Comparison of ENCODE assay signal across 8 cellular contexts in the genomic region with DNA sequence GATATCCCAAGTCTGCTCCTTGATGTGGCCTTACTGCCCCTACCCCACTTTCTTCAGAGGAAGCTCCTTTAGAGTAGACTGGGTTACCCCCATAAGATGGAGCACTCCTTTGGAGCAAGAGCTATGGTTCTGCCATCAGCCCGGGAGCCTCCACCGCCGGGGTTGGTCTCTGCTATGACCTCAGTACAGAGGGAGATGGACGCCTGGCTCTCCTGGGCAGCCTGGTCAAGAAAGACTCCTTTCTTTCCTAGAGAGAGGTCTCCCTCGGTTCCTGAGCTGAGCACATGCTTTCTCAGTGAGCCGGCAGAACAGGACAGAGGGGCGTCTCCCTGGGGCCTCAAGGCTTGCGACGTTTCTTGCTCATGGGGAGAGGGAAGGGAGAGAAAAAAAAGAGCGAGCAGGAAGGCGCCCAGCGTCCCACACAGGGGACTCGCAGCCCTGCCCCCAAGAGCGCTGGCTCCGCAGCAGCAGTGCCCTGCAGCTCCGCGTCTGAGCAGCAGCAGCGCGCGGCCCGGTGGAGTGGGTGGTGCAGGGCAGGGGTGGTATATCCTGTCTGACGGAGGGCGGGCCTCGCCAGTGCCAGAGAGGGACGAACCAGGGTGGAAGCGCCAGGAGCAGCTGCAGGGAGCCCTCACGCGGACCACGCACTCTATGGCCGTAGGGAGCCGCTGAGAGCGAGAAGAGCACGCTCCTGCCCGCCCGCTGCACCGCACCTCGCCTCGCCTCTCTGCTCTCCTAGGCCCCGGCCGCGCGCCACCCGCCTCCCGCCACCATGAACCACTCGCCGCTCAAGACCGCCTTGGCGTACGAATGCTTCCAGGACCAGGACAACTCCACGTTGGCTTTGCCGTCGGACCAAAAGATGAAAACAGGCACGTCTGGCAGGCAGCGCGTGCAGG. TPM values are rescaled to one million over a fixed set of nuclear protein-coding genes. Genes with fewer than 3 reads are reported as not detected.
DNase-seq lines count a peak whose midpoint lies in the region; ATAC-seq and TF ChIP-seq lines count a peak whose summit lies in the region.

TSS of gene PKP1 (plus strand) at position 576 of the 899 bp plus-strand sequence. CDS start at position 773, 197 bp downstream.

- H3K4me1 ChIP-seq in PC-9 (replicated peaks; ENCODE audit: insufficient read depth) = peaks cover 15% of the 10 kb centered on the region
- H3K4me1 ChIP-seq in esophagus (ENCODE audit: control insufficient read depth in 2 of 2, insufficient read depth in 2 of 2, low read length in 1 of 2) = peaks cover 0 to 17% of the 10 kb centered on the region in 2 donors
- H3K4me1 ChIP-seq in osteoblast (ENCODE audit: insufficient read depth, low read length) = peaks cover 6% of the 10 kb centered on the region

- no TSS peak for BruUV-seq in PC-9 (replicated peaks; lab: Mats Ljungman, UMichigan)

- H3K4me3 ChIP-seq in BJ (ENCODE audit: low read depth, low read length) (peak within 1 kb of the TSS; percentile 22), PC-9 (no peak within 1 kb of the TSS; the same call in 1 of the 2 replicates), esophagus (ENCODE audit: low read depth in 1 of 2, low read length in 2 of 2) (peak within 1 kb of the TSS; percentile 58 to 98), osteoblast (ENCODE audit: insufficient read depth, low read length) (peak within 1 kb of the TSS; percentile 63)

- H2AFZ ChIP-seq in PC-9 (peak within 1 kb of the TSS; percentile 60; the same call in 1 of the 2 replicates), osteoblast (ENCODE audit: low read length) (peak within 1 kb of the TSS; percentile 90)

- POLR2A ChIA-PET in BJ (lab: Charles Lee) = interaction anchor here (0.7 kb wide), 1 partner anchor 96 kb away, joined by 3 read pairs; no protein-coding TSS in a partner anchor
- POLR2A ChIA-PET in PC-9 (lab: Charles Lee; ENCODE audit: unreplicated experiment) = interaction anchor here (0.5 to 0.6 kb wide), 2 partner anchors 25 to 213 kb away, joined by 3 to 4 read pairs; no protein-coding TSS in a partner anchor

- H4K20me1 ChIP-seq in PC-9 (ENCODE audit: insufficient read depth) (no peaks in the 10 kb centered on the region), osteoblast (ENCODE audit: insufficient read depth, low read length) (no peaks in the 10 kb centered on the region)

- TF ChIP-seq CTCF in BJ (IDR thresholded peaks at IDR 0.05; ENCODE audit: insufficient read depth, low read depth, low read length) (no peak), PC-9 (conservative IDR thresholded peaks at IDR 0.05) (no peak), osteoblast (IDR thresholded peaks at IDR 0.05; ENCODE audit: extremely low read depth, low read depth, low read length) (no peak)

- CTCF ChIA-PET in BJ (lab: Yijun Ruan, JAX) (interaction anchor here (1.1 kb wide), 1 partner anchor 29 kb away, joined by 3 read pairs; no protein-coding TSS in a partner anchor), PC-9 (lab: Charles Lee) (interaction anchor here (0.7 kb wide), 1 partner anchor 554 kb away, joined by 8 read pairs; no protein-coding TSS in a partner anchor)

- no peaks in the 10 kb centered on the region for H3K9me2 ChIP-seq in PC-9 (ENCODE audit: insufficient read depth)

- WGBS in esophagus, 2 donors = 3% methylated on average over 54 to 55 of the region's 55 CpGs

- 0 out of 2 replicates have a peak, but pooled peaks cover 4% of the 10 kb centered on the region for H3F3A ChIP-seq in PC-9 (ENCODE audit: insufficient read depth, low read depth)

- ATAC-seq in HG02678 (IDR thresholded peaks at IDR 0.05; ENCODE audit: unreplicated experiment) = no peak

- H3K4me2 ChIP-seq in PC-9 = peak within 1 kb of the TSS; percentile 50
- peak within 1 kb of the TSS; percentile 84 for H3K4me2 ChIP-seq in osteoblast (ENCODE audit: insufficient read depth, low read length)

- H3K36me3 ChIP-seq in BJ (ENCODE audit: control insufficient read depth, insufficient read depth, low read length) (no peaks in the 10 kb centered on the region), PC-9 (ENCODE audit: low read depth) (no peaks in the 10 kb centered on the region), esophagus (ENCODE audit: control insufficient read depth in 2 of 2, insufficient read depth in 2 of 2, low read length in 1 of 2) (peaks cover 0 to 5% of the 10 kb centered on the region in 2 donors), osteoblast (ENCODE audit: insufficient read depth, low read length) (no peaks in the 10 kb centered on the region)

- no peaks in the 10 kb centered on the region for H3K79me2 ChIP-seq in PC-9 (ENCODE audit: low read depth)
- H3K79me2 ChIP-seq in osteoblast (ENCODE audit: insufficient read depth, low read length) = no peaks in the 10 kb centered on the region

- no peak for DNase-seq in BJ (ENCODE audit: low read depth)
- DNase-seq in PC-9 = peak in 1 of 2 experiments; percentile 74
- peak; percentile 91 for DNase-seq in osteoblast (ENCODE audit: insufficient read length, low spot score, missing footprints)
- no peak for DNase-seq in pons (ENCODE audit: low spot score)
- no peak for DNase-seq in NCI-H1694 treated with DMSO at 0.1 percent for 48 hours (lab: John Stamatoyannopoulos, UW)
- DNase-seq in NCI-H345 (lab: John Stamatoyannopoulos, UW) = no peak

- H3K9me3 ChIP-seq in PC-9 (ENCODE audit: insufficient read depth, low read depth) (no peaks in the 10 kb centered on the region), esophagus (ENCODE audit: control insufficient read depth in 2 of 2, insufficient read depth in 1 of 2, low read depth in 1 of 2, low read length in 1 of 2) (no peaks in the 10 kb centered on the region), osteoblast (ENCODE audit: low read depth, low read length) (no peaks in the 10 kb centered on the region)

- H3K27ac ChIP-seq in PC-9 = no peak within 1 kb of the TSS
- peak within 1 kb of the TSS; percentile 91 to 96 for H3K27ac ChIP-seq in esophagus (ENCODE audit: low read depth in 2 of 2, low read length in 1 of 2)
- no peak within 1 kb of the TSS for H3K27ac ChIP-seq in osteoblast (ENCODE audit: low read depth, low read length)

- H3K27me3 ChIP-seq in BJ (ENCODE audit: control insufficient read depth, insufficient read depth, low read length) (peaks cover 8% of the 10 kb centered on the region; the same call in 1 of the 2 replicates), PC-9 (ENCODE audit: insufficient read depth, low read depth) (no peaks in the 10 kb centered on the region), esophagus (ENCODE audit: control insufficient read depth in 1 of 2, insufficient read depth in 2 of 2, low read length in 2 of 2) (no peaks in the 10 kb centered on the region), osteoblast (ENCODE audit: insufficient read depth, low read length) (no peaks in the 10 kb centered on the region)

- intact Hi-C loops in PC-9 (cut with micrococcal nuclease; ENCODE audit: unreplicated experiment) = no loop called here

RNA-seq across cellular contexts. Expression of gene PKP1, which starts in this region (rescaled TPM):
- polyA plus RNA-seq in BJ (2011; rRNA removed) = 0.05 TPM in 2 replicates
- polyA minus RNA-seq in BJ (2011; rRNA and poly(A)+ RNA removed) = 0.05 TPM in 1 of 2 replicates, not detected in the other
- 0.94 and 1.1 TPM in 2 replicates for total RNA-seq in PC-9 (2021)
- polyA plus RNA-seq in esophagus = 100 to 1,000 TPM; 124 to 282 TPM
- under 0.01 TPM in 2 replicates for total RNA-seq in osteoblast

Comparison
In these comparisons a context has a peak if more than half of its experiments do, and no peak if none do; other contexts are left out.
1. RNA of gene PKP1 (polyA plus RNA-seq): 124 to 282 TPM in esophagus; 0.05 TPM in BJ; every median in the first group is over 100 times any median in the second.
2. Peak in DNase-seq, H3K4me3 ChIP-seq and H3K4me2 ChIP-seq in osteoblast; RNA of the gene not detected or under 1 TPM.
3. H3K27ac ChIP-seq: peak in esophagus (2 of 2); none in PC-9 (single experiment) and osteoblast (single experiment).